ENCODE assay signal across 14 cellular contexts in genomic region chr22:23396362-23397007, GRCh38.
"Had no signal": no experiment of that assay in that cellular context is flagged by ENCODE, and none has a peak within 500 bp of the region (broad histone marks: within the 10 kb centered on the region; RNA-seq: fewer than 3 reads in every experiment).

No MANE protein-coding gene starts in this region.

- H3K4me1 ChIP-seq: ascending aorta, gastrocnemius medialis, transverse colon had no signal

- H3K4me3 ChIP-seq: ascending aorta, gastrocnemius medialis, skin epidermis, transverse colon had no signal

- H3K27me3 ChIP-seq: ascending aorta, gastrocnemius medialis, transverse colon had no signal

- H3K9me3 ChIP-seq: ascending aorta, gastrocnemius medialis, transverse colon had no signal

- H3K36me3 ChIP-seq: ascending aorta, gastrocnemius medialis, transverse colon had no signal

- H3K27ac ChIP-seq: ascending aorta, gastrocnemius medialis, skin epidermis, transverse colon had no signal

- DNase-seq: activated B cell treated with CpG ODN at 0.5 μM for 24 hours; activated CD4-positive, alpha-beta T cell treated with anti-CD3 and anti-CD28 coated beads, Interleukin-2, amount 10 ng/mL, durations not matched to agents 7 days and 5 days; activated naive CD4-positive, alpha-beta T cell treated with Interleukin-2 at 50 U/mL for 16 hours; endodermal cell; erythroblast; gastrocnemius medialis; naive B cell; stimulated activated CD4-positive, alpha-beta T cell treated with anti-CD3 and anti-CD28 coated beads, Interleukin-15, amount 100 ng/mL, for 24 hours; stimulated activated CD4-positive, alpha-beta T cell treated with anti-CD3 and anti-CD28 coated beads, Interleukin-4, amount 100 ng/mL, for 1 hour; stimulated activated naive B cell treated with anti-CD40 and anti-IgM and Interleukin-4, amounts not matched to agents 10 μg/mL and 1 μg/mL and 100 μg/mL, for 72 hours; transverse colon had no signal

- ATAC-seq: activated T-helper 17 cell treated with anti-CD3 and anti-CD28 coated beads, Interleukin-2, amount 50 U/mL, for 72 hours; gastrocnemius medialis; stimulated activated naive B cell treated with anti-CD40 and anti-IgM and Interleukin-4, amounts not matched to agents 10 μg/mL and 1 μg/mL and 100 μg/mL, for 72 hours had no signal
